29 cellular contexts compared by ENCODE assay signal in genomic region chr9:135273077-135273476, GRCh38.
"Had no signal": no experiment of that assay in that cellular context is flagged by ENCODE, and none has a peak within 500 bp of the region (broad histone marks: within the 10 kb centered on the region; RNA-seq: fewer than 3 reads in every experiment).

No MANE protein-coding gene starts in this region.

- H3K27ac ChIP-seq: esophagus muscularis mucosa, foreskin keratinocyte, lower lobe of right lung, neural progenitor cell, parathyroid adenoma, psoas muscle, right atrium auricular region, suprapubic skin, tibial artery, upper lobe of right lung had no signal

- H3K36me3 Mint-ChIP-seq: naive thymus-derived CD8-positive, alpha-beta T cell; neural progenitor cell; WTC11 had no signal

- H3K36me3 ChIP-seq: esophagus muscularis mucosa, lower lobe of right lung, neural progenitor cell, right atrium auricular region, suprapubic skin, tibial artery, upper lobe of right lung had no signal

- ATAC-seq: activated T-cell treated with anti-CD3 and anti-CD28 coated beads, Interleukin-2, amount 50 U/mL, for 4 hours; activated T-helper 17 cell treated with anti-CD3 and anti-CD28 coated beads, Interleukin-2, amount 50 U/mL, for 72 hours; foreskin keratinocyte; left lobe of liver; naive thymus-derived CD8-positive, alpha-beta T cell; psoas muscle; upper lobe of right lung; WTC11 had no signal

- H3K27me3 ChIP-seq: foreskin keratinocyte, neural progenitor cell, right atrium auricular region had no signal

- H3K4me3 ChIP-seq: esophagus muscularis mucosa, lower lobe of right lung, neural progenitor cell, psoas muscle, right atrium auricular region, suprapubic skin, tibial artery, upper lobe of right lung had no signal

- H3K9me3 Mint-ChIP-seq: activated CD4-positive, alpha-beta memory T cell treated with anti-CD3 and anti-CD28 coated beads, Interleukin-2, amount 10 ng/mL, durations not matched to agents 7 days and 5 days; activated CD4-positive, alpha-beta T cell treated with anti-CD3 and anti-CD28 coated beads, Interleukin-2, amount 10 ng/mL, durations not matched to agents 7 days and 5 days; activated T-cell treated with anti-CD3 and anti-CD28 coated beads, Interleukin-2, amount 50 U/mL, for 4 hours; activated T-helper 17 cell treated with anti-CD3 and anti-CD28 coated beads, Interleukin-2, amount 50 U/mL, for 72 hours; endodermal cell; naive thymus-derived CD8-positive, alpha-beta T cell; neural progenitor cell had no signal

- H3K9me3 ChIP-seq: esophagus muscularis mucosa, lower lobe of right lung, psoas muscle, right atrium auricular region, suprapubic skin, tibial artery, upper lobe of right lung had no signal

- H3K4me3 Mint-ChIP-seq: activated CD4-positive, alpha-beta memory T cell treated with anti-CD3 and anti-CD28 coated beads, Interleukin-2, amount 10 ng/mL, durations not matched to agents 7 days and 5 days; activated CD4-positive, alpha-beta T cell treated with anti-CD3 and anti-CD28 coated beads, Interleukin-2, amount 10 ng/mL, durations not matched to agents 7 days and 5 days; activated T-cell treated with anti-CD3 and anti-CD28 coated beads, Interleukin-2, amount 50 U/mL, for 4 hours; activated T-helper 17 cell treated with anti-CD3 and anti-CD28 coated beads, Interleukin-2, amount 50 U/mL, for 72 hours; endodermal cell; naive thymus-derived CD8-positive, alpha-beta T cell; neural progenitor cell; WTC11 had no signal

- H3K4me1 ChIP-seq: esophagus muscularis mucosa, foreskin keratinocyte, lower lobe of right lung, parathyroid adenoma, psoas muscle, right atrium auricular region, tibial artery, upper lobe of right lung had no signal

- H3K27me3 Mint-ChIP-seq: activated CD4-positive, alpha-beta memory T cell treated with anti-CD3 and anti-CD28 coated beads, Interleukin-2, amount 10 ng/mL, durations not matched to agents 7 days and 5 days; activated CD4-positive, alpha-beta T cell treated with anti-CD3 and anti-CD28 coated beads, Interleukin-2, amount 10 ng/mL, durations not matched to agents 7 days and 5 days had no signal

- DNase-seq: activated CD4-positive, alpha-beta memory T cell treated with anti-CD3 and anti-CD28 coated beads, Interleukin-2, amount 10 ng/mL, durations not matched to agents 7 days and 5 days; activated CD4-positive, alpha-beta T cell treated with anti-CD3 and anti-CD28 coated beads for 1 hour; activated CD4-positive, alpha-beta T cell treated with anti-CD3 and anti-CD28 coated beads, Interleukin-2, amount 10 ng/mL, durations not matched to agents 7 days and 5 days; activated gamma-delta T cell treated with Interleukin-2 at 50 U/mL for 16 hours; activated naive CD4-positive, alpha-beta T cell treated with anti-CD3 and anti-CD28 coated beads, Interleukin-2, amount 50 U/mL, for 16 hours; activated T-cell treated with anti-CD3 and anti-CD28 coated beads, Interleukin-2, amount 50 U/mL, for 4 hours; amniotic stem cell; caudate nucleus; endodermal cell; foreskin keratinocyte; lower lobe of right lung; mesenchymal stem cell; naive thymus-derived CD8-positive, alpha-beta T cell; occipital lobe; psoas muscle; stimulated activated CD4-positive, alpha-beta T cell treated with anti-CD3 and anti-CD28 coated beads, Interleukin-15, amount 100 ng/mL, for 24 hours; stimulated activated CD4-positive, alpha-beta T cell treated with anti-CD3 and anti-CD28 coated beads, Interleukin-2, amount 100 ng/mL, for 24 hours; stimulated activated naive CD4-positive, alpha-beta T cell; T-helper 1 cell; tibial artery; upper lobe of right lung had no signal

- H3K27ac Mint-ChIP-seq: activated CD4-positive, alpha-beta memory T cell treated with anti-CD3 and anti-CD28 coated beads, Interleukin-2, amount 10 ng/mL, durations not matched to agents 7 days and 5 days; activated CD4-positive, alpha-beta T cell treated with anti-CD3 and anti-CD28 coated beads, Interleukin-2, amount 10 ng/mL, durations not matched to agents 7 days and 5 days; activated T-helper 17 cell treated with anti-CD3 and anti-CD28 coated beads, Interleukin-2, amount 50 U/mL, for 72 hours; endodermal cell; neural progenitor cell; WTC11 had no signal

- H3K4me1 Mint-ChIP-seq: activated CD4-positive, alpha-beta memory T cell treated with anti-CD3 and anti-CD28 coated beads, Interleukin-2, amount 10 ng/mL, durations not matched to agents 7 days and 5 days; activated CD4-positive, alpha-beta T cell treated with anti-CD3 and anti-CD28 coated beads, Interleukin-2, amount 10 ng/mL, durations not matched to agents 7 days and 5 days; activated T-helper 17 cell treated with anti-CD3 and anti-CD28 coated beads, Interleukin-2, amount 50 U/mL, for 72 hours; WTC11 had no signal
